ENCODE assay signal across 25 cellular contexts in genomic region chr20:19633985-19634384, GRCh38.
DNase-seq lines count a peak whose midpoint lies in the region; ATAC-seq and TF ChIP-seq lines count a peak whose summit lies in the region.
"Had no signal": no experiment of that assay in that cellular context is flagged by ENCODE, and none has a peak within 500 bp of the region (broad histone marks: within the 10 kb centered on the region; RNA-seq: fewer than 3 reads in every experiment).

No MANE protein-coding gene starts in this region.

- no peak overlapping the region for H3K4me3 Mint-ChIP-seq in effector memory CD8-positive, alpha-beta T cell
- H3K4me3 Mint-ChIP-seq: activated CD8-positive, alpha-beta T cell treated with anti-CD3 and anti-CD28 coated beads, Interleukin-2, amount 10 ng/mL, durations not matched to agents 7 days and 5 days; activated naive CD8-positive, alpha-beta T cell treated with anti-CD3 and anti-CD28 coated beads, Interleukin-2, amount 50 U/mL, for 24 hours; brain; naive B cell; stimulated activated naive CD8-positive, alpha-beta T cell treated with anti-CD3 and anti-CD28 coated beads, Interleukin-15, Interleukin-2, amounts not matched to agents 100 ng/mL and 50 ng/mL, for 24 hours; T-cell had no signal

- H3K27ac ChIP-seq in heart right ventricle (peak overlapping the region in 4 of 10 donors; percentile 54 to 61 (median 56)), right atrium auricular region (no peak overlapping the region), lower lobe of right lung (no peak overlapping the region)
- H3K27ac ChIP-seq: C4-2B, esophagus squamous epithelium, KMS-11, PC-9, tibial nerve had no signal

- H3K9ac ChIP-seq in adipocyte (ENCODE audit: low read length) = no peak overlapping the region
- H3K9ac ChIP-seq: KMS-11 had no signal

- H3K27me3 ChIP-seq in heart right ventricle (no peaks in the 10 kb centered on the region), right atrium auricular region (no peaks in the 10 kb centered on the region), adipocyte (replicated peaks; ENCODE audit: control insufficient read depth, insufficient read depth, low read length) (no peaks in the 10 kb centered on the region), lower lobe of right lung (ENCODE audit: low read depth) (no peaks in the 10 kb centered on the region)
- H3K27me3 ChIP-seq: esophagus squamous epithelium, tibial nerve had no signal

- DNase-seq in heart right ventricle (peak in 1 of 2 donors; percentile 19), right atrium auricular region (ENCODE audit: low spot score) (no peak), adipocyte (ENCODE audit: low read depth) (peak; percentile 37), iris pigment epithelial cell (ENCODE audit: low read depth) (peak; percentile 3), Ammon's horn (ENCODE audit: low spot score) (no peak), MV-4-11 (lab: John Stamatoyannopoulos, UW) (no peak), lower lobe of right lung (no peak)
- DNase-seq in effector memory CD8-positive, alpha-beta T cell = no peak
- DNase-seq: activated CD8-positive, alpha-beta T cell treated with anti-CD3 and anti-CD28 coated beads, Interleukin-2, amount 10 ng/mL, durations not matched to agents 7 days and 5 days; activated gamma-delta T cell treated with Interleukin-2 at 50 U/mL for 16 hours; activated naive CD8-positive, alpha-beta T cell treated with anti-CD3 and anti-CD28 coated beads, Interleukin-2, amount 50 U/mL, for 24 hours; activated T-cell treated with anti-CD3 and anti-CD28 coated beads for 4 hours; effector CD8-positive, alpha-beta T cell; esophagus squamous epithelium; mammary epithelial cell; naive B cell; PC-9; retina; SIG-M5; T-cell had no signal

- H3K4me3 ChIP-seq in heart right ventricle = no peak overlapping the region
- no peak overlapping the region for H3K4me3 ChIP-seq in right atrium auricular region
- no peak overlapping the region for H3K4me3 ChIP-seq in adipocyte (ENCODE audit: low read length)
- H3K4me3 ChIP-seq in lower lobe of right lung = no peak overlapping the region
- H3K4me3 ChIP-seq: esophagus squamous epithelium, PC-9, tibial nerve had no signal

- H3K9me3 ChIP-seq in heart right ventricle (peaks cover 0 to 5% (median 0%) of the 10 kb centered on the region in 11 donors), right atrium auricular region (no peaks in the 10 kb centered on the region), adipocyte (ENCODE audit: control insufficient read depth, low read length) (no peaks in the 10 kb centered on the region), lower lobe of right lung (no peaks in the 10 kb centered on the region)
- H3K9me3 ChIP-seq: esophagus squamous epithelium, tibial nerve had no signal

- no peaks in the 10 kb centered on the region for H3K36me3 ChIP-seq in heart right ventricle
- no peaks in the 10 kb centered on the region for H3K36me3 ChIP-seq in right atrium auricular region
- H3K36me3 ChIP-seq in adipocyte (ENCODE audit: control insufficient read depth, insufficient read depth, low read length, severe bottlenecking) = no peaks in the 10 kb centered on the region
- H3K36me3 ChIP-seq in lower lobe of right lung = no peaks in the 10 kb centered on the region
- H3K36me3 ChIP-seq: esophagus squamous epithelium, tibial nerve had no signal

- peak in 7 of 8 donors; percentile 11 to 98 (median 81) for ATAC-seq in heart right ventricle
- no peak for ATAC-seq in effector memory CD8-positive, alpha-beta T cell (replicated peaks)
- no peak for ATAC-seq in lower lobe of right lung
- ATAC-seq: activated CD8-positive, alpha-beta T cell treated with anti-CD3 and anti-CD28 coated beads, Interleukin-2, amount 10 ng/mL, durations not matched to agents 7 days and 5 days; activated naive CD8-positive, alpha-beta T cell treated with anti-CD3 and anti-CD28 coated beads, Interleukin-2, amount 50 U/mL, for 24 hours; T-cell had no signal

- TF ChIP-seq CTCF in heart right ventricle (IDR thresholded peaks at IDR 0.05) (no peak), right atrium auricular region (IDR thresholded peaks at IDR 0.05) (no peak), lower lobe of right lung (IDR thresholded peaks at IDR 0.05) (no peak)

- intact Hi-C loops in heart right ventricle (cut with DNase I) = loop anchor here in 1 of 10 donors (5.0 kb wide), 1 partner anchor 683 kb away; no protein-coding TSS in a partner anchor
- intact Hi-C loops in lower lobe of right lung (cut with DNase I) = no loop called here

- H3K27me3 Mint-ChIP-seq in effector memory CD8-positive, alpha-beta T cell = no peaks in the 10 kb centered on the region
- H3K27me3 Mint-ChIP-seq: activated naive CD8-positive, alpha-beta T cell treated with anti-CD3 and anti-CD28 coated beads, Interleukin-2, amount 50 U/mL, for 24 hours had no signal

- 15 to 30% methylated on average over 3 of the region's 3 CpGs for WGBS in heart right ventricle, 2 donors

- peaks cover 0 to 3% of the 10 kb centered on the region in 2 donors for H3K9me3 Mint-ChIP-seq in effector memory CD8-positive, alpha-beta T cell

- H3K36me3 Mint-ChIP-seq in effector memory CD8-positive, alpha-beta T cell (ENCODE audit: insufficient read depth) = no peaks in the 10 kb centered on the region
- H3K36me3 Mint-ChIP-seq: naive B cell, T-cell had no signal

- H3K4me1 ChIP-seq in heart right ventricle = peaks cover 0 to 13% (median 0%) of the 10 kb centered on the region in 9 donors
- H3K4me1 ChIP-seq in right atrium auricular region = no peaks in the 10 kb centered on the region
- H3K4me1 ChIP-seq in adipocyte (ENCODE audit: control insufficient read depth, insufficient read depth, low read length) = no peaks in the 10 kb centered on the region
- no peaks in the 10 kb centered on the region for H3K4me1 ChIP-seq in lower lobe of right lung
- H3K4me1 ChIP-seq: esophagus squamous epithelium, tibial nerve had no signal

- no peak overlapping the region for H3K27ac Mint-ChIP-seq in effector memory CD8-positive, alpha-beta T cell
- H3K27ac Mint-ChIP-seq: activated CD8-positive, alpha-beta T cell treated with anti-CD3 and anti-CD28 coated beads, Interleukin-2, amount 10 ng/mL, durations not matched to agents 7 days and 5 days; activated naive CD8-positive, alpha-beta T cell treated with anti-CD3 and anti-CD28 coated beads, Interleukin-2, amount 50 U/mL, for 24 hours; brain; naive B cell; stimulated activated naive CD8-positive, alpha-beta T cell treated with anti-CD3 and anti-CD28 coated beads, Interleukin-15, Interleukin-2, amounts not matched to agents 100 ng/mL and 50 ng/mL, for 24 hours; T-cell had no signal

- H3K4me1 Mint-ChIP-seq in effector memory CD8-positive, alpha-beta T cell (ENCODE audit: low read depth in 2 of 2) = no peaks in the 10 kb centered on the region
- H3K4me1 Mint-ChIP-seq: activated naive CD8-positive, alpha-beta T cell treated with anti-CD3 and anti-CD28 coated beads, Interleukin-2, amount 50 U/mL, for 24 hours; naive B cell; T-cell had no signal

Comparison
In these comparisons a context has a peak if more than half of its experiments do, and no peak if none do; other contexts are left out.
1. ATAC-seq: peak in heart right ventricle (7 of 8); none in effector memory CD8-positive, alpha-beta T cell (single experiment) and lower lobe of right lung (0 of 2).
2. DNase-seq: peak in adipocyte (single experiment) and iris pigment epithelial cell (single experiment); none in right atrium auricular region (single experiment), Ammon's horn (single experiment), MV-4-11 (single experiment), effector memory CD8-positive, alpha-beta T cell (0 of 3) and lower lobe of right lung (single experiment).